Comparison of ENCODE assay signal across 15 cellular contexts in the genomic region with DNA sequence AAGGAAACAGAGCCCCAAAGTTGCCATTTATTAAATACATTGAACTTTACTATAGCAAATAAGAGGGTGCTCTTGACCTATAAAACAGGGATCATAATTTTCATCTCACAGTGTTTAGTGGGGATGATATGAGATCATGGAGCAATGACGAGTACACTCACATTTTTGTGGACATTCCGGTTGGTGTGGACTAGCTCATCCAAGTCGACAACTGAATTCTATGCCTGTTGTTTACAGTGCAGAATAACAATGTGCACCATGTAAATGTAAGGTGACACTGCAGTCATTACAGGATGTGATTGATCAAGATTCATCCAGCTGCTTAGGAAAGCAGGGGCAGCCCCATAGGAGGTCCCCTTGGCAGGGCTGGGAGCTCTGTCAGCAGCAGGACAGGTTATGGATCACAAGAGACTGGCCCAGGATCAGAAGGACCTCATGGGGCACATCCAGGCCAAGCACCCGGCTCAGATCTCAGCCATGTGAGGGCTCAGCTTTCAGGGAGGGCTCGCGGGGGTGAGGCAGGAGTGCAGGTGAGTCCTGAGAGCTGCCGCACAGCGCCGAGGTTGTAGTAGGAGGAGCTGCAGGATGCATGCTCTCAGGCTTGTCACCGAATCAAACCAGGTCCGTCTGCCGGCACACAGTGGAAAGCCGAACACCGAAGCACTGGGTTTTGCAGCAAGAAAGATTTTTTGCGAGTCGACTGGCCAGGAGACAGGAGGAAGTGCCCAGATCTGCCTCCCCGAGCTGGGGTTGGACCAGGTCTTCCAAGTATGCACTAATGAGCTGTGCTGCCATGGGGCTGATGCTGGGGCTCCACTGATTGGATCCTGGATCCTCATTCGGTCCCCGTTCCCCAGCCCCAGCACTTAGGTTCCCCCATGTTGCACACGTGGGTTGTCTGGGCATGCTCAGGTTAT.
"Had no signal": no experiment of that assay in that cellular context is flagged by ENCODE, and none has a peak within 500 bp of the region (broad histone marks: within the 10 kb centered on the region; RNA-seq: fewer than 3 reads in every experiment).

No MANE protein-coding gene starts in this region.

- ATAC-seq: esophagus mucosa, left cardiac atrium, natural killer cell had no signal

- H3K4me3 ChIP-seq: ascending aorta, testis had no signal

- H3K9me3 Mint-ChIP-seq: activated CD4-positive, alpha-beta memory T cell treated with anti-CD3 and anti-CD28 coated beads, Interleukin-2, amount 10 ng/mL, durations not matched to agents 7 days and 5 days; activated naive CD8-positive, alpha-beta T cell treated with anti-CD3 and anti-CD28 coated beads for 36 hours; natural killer cell; stimulated activated naive CD8-positive, alpha-beta T cell treated with anti-CD3 and anti-CD28 coated beads, Interleukin-15, Interleukin-2, amounts not matched to agents 100 ng/mL and 50 ng/mL, for 24 hours; T-helper 2 cell treated with Interferon-gamma antibody and Interleukin-4, amounts not matched to agents 5 μg/mL and 100 μg/mL, for 36 hours had no signal

- H3K36me3 ChIP-seq: ascending aorta had no signal

- H3K4me1 ChIP-seq: ascending aorta, testis had no signal

- H3K27ac Mint-ChIP-seq: activated CD4-positive, alpha-beta memory T cell treated with anti-CD3 and anti-CD28 coated beads, Interleukin-2, amount 10 ng/mL, durations not matched to agents 7 days and 5 days; activated naive CD8-positive, alpha-beta T cell treated with anti-CD3 and anti-CD28 coated beads for 36 hours; natural killer cell; stimulated activated naive CD8-positive, alpha-beta T cell treated with anti-CD3 and anti-CD28 coated beads, Interleukin-15, Interleukin-2, amounts not matched to agents 100 ng/mL and 50 ng/mL, for 24 hours; T-helper 2 cell treated with Interferon-gamma antibody and Interleukin-4, amounts not matched to agents 5 μg/mL and 100 μg/mL, for 36 hours had no signal

- H3K27me3 ChIP-seq: ascending aorta, testis had no signal

- H3K27me3 Mint-ChIP-seq: activated naive CD8-positive, alpha-beta T cell treated with anti-CD3 and anti-CD28 coated beads for 36 hours had no signal

- H3K4me3 Mint-ChIP-seq: activated CD4-positive, alpha-beta memory T cell treated with anti-CD3 and anti-CD28 coated beads, Interleukin-2, amount 10 ng/mL, durations not matched to agents 7 days and 5 days; activated naive CD8-positive, alpha-beta T cell treated with anti-CD3 and anti-CD28 coated beads for 36 hours; natural killer cell; stimulated activated naive CD8-positive, alpha-beta T cell treated with anti-CD3 and anti-CD28 coated beads, Interleukin-15, Interleukin-2, amounts not matched to agents 100 ng/mL and 50 ng/mL, for 24 hours; T-helper 2 cell treated with Interferon-gamma antibody and Interleukin-4, amounts not matched to agents 5 μg/mL and 100 μg/mL, for 36 hours had no signal

- H3K36me3 Mint-ChIP-seq: activated naive CD8-positive, alpha-beta T cell treated with anti-CD3 and anti-CD28 coated beads for 36 hours; natural killer cell had no signal

- H3K9me3 ChIP-seq: ascending aorta, testis had no signal

- H3K27ac ChIP-seq: ascending aorta, testis had no signal

- DNase-seq: activated CD4-positive, alpha-beta memory T cell treated with anti-CD3 and anti-CD28 coated beads, Interleukin-2, amount 10 ng/mL, durations not matched to agents 7 days and 5 days; activated CD4-positive, alpha-beta T cell treated with anti-CD3 and anti-CD28 coated beads for 1 hour; activated gamma-delta T cell; activated naive CD8-positive, alpha-beta T cell treated with anti-CD3 and anti-CD28 coated beads for 36 hours; activated T-cell treated with anti-CD3 and anti-CD28 coated beads, Interleukin-2, amount 50 U/mL, for 48 hours; left cardiac atrium; natural killer cell; nucleus accumbens; stimulated activated CD4-positive, alpha-beta T cell treated with anti-CD3 and anti-CD28 coated beads, Interleukin-15, amount 100 ng/mL, for 24 hours; stimulated activated CD4-positive, alpha-beta T cell treated with anti-CD3 and anti-CD28 coated beads, Interleukin-4, amount 100 ng/mL, for 24 hours; testis had no signal

- H3K4me1 Mint-ChIP-seq: activated CD4-positive, alpha-beta memory T cell treated with anti-CD3 and anti-CD28 coated beads, Interleukin-2, amount 10 ng/mL, durations not matched to agents 7 days and 5 days; activated naive CD8-positive, alpha-beta T cell treated with anti-CD3 and anti-CD28 coated beads for 36 hours; natural killer cell had no signal
